Comparison of ENCODE assay signal across 28 cellular contexts in genomic region chr5:31329722-31330121, GRCh38.
DNase-seq lines count a peak whose midpoint lies in the region; ATAC-seq lines count a peak whose summit lies in the region.
"Had no signal": no experiment of that assay in that cellular context is flagged by ENCODE, and none has a peak within 500 bp of the region (broad histone marks: within the 10 kb centered on the region; RNA-seq: fewer than 3 reads in every experiment).

No MANE protein-coding gene starts in this region.

- no peaks in the 10 kb centered on the region for H3K36me3 ChIP-seq in H7 (replicated peaks; ENCODE audit: control insufficient read depth, insufficient read depth, low read length)
- H3K36me3 ChIP-seq: left ventricle myocardium inferior had no signal

- ATAC-seq in HG02981 (IDR thresholded peaks at IDR 0.05; ENCODE audit: unreplicated experiment) = no peak
- ATAC-seq: naive thymus-derived CD4-positive, alpha-beta T cell; stimulated activated effector memory CD8-positive, alpha-beta T cell treated with anti-CD3 and anti-CD28 coated beads, Interleukin-12 subunit alpha, Interleukin-12 subunit beta, amount 100 ng/mL, for 72 hours had no signal

- peak; percentile 7 for DNase-seq in AG08395 (ENCODE audit: low spot score)
- DNase-seq in H7 = peak; percentile 8
- peak; percentile 12 for DNase-seq in OCI-M1 (lab: John Stamatoyannopoulos, UW)
- DNase-seq in hepatic stellate cell (ENCODE audit: low spot score) = peak; percentile 6
- no peak for DNase-seq in NCI-H345 treated with DMSO at 0.1 percent for 48 hours (lab: John Stamatoyannopoulos, UW; ENCODE audit: unreplicated experiment)
- no peak for DNase-seq in COR-L47 (lab: John Stamatoyannopoulos, UW)
- DNase-seq in DMS 273 (lab: John Stamatoyannopoulos, UW; ENCODE audit: unreplicated experiment) = no peak
- DNase-seq: activated CD4-positive, alpha-beta T cell treated with anti-CD3 and anti-CD28 coated beads for 1 hour; activated gamma-delta T cell; CD4-positive, alpha-beta T cell; cerebellar nuclear complex; DMS 273 treated with DMSO at 0.1 percent for 48 hours; foreskin melanocyte; GF-D8; immature natural killer cell; Karpas-422; left ventricle myocardium inferior; naive thymus-derived CD4-positive, alpha-beta T cell; NCI-H1092 treated with DMSO at 0.1 percent for 48 hours; NCI-H1930; NCI-H345; NCI-H82; PC-9; SHP77 treated with DMSO at 0.1 percent for 48 hours; stimulated activated CD4-positive, alpha-beta T cell treated with anti-CD3 and anti-CD28 coated beads, Interleukin-2, amount 100 ng/mL, for 24 hours had no signal

- H3K4me3 ChIP-seq in H7 (ENCODE audit: insufficient read depth, low read depth, low read length) = no peak overlapping the region
- H3K4me3 ChIP-seq: left ventricle myocardium inferior, PC-9, smooth muscle cell had no signal

- H3K27me3 ChIP-seq in H7 (ENCODE audit: control insufficient read depth, insufficient read depth, low read length) = no peaks in the 10 kb centered on the region

Comparison
In these comparisons a context has a peak if more than half of its experiments do, and no peak if none do; other contexts are left out.
1. DNase-seq: peak in AG08395 (single experiment), H7 (single experiment), OCI-M1 (single experiment) and hepatic stellate cell (single experiment); none in NCI-H345 treated with DMSO at 0.1 percent for 48 hours (single experiment), COR-L47 (single experiment) and DMS 273 (single experiment).